21 cellular contexts compared by ENCODE assay signal in genomic region chr16:74641969-74642368, GRCh38. TPM values are rescaled to one million over a fixed set of nuclear protein-coding genes. Genes with fewer than 3 reads are reported as not detected.
A peak's percentile ranks its signal among the peaks of the same experiment; 100 is the strongest.
DNase-seq lines count a peak whose midpoint lies in the region; ATAC-seq, FAIRE-seq and TF ChIP-seq lines count a peak whose summit lies in the region.
"Had no signal": no experiment of that assay in that cellular context is flagged by ENCODE, and none has a peak within 500 bp of the region (broad histone marks: within the 10 kb centered on the region; RNA-seq: fewer than 3 reads in every experiment).

No MANE protein-coding gene starts in this region.

- TF ChIP-seq POLR2A in A549 (IDR thresholded peaks at IDR 0.05; ENCODE audit: low read length) = no peak

- ATAC-seq in A549 (no peak), WTC11 (no peak), GM21381 (IDR thresholded peaks at IDR 0.05; ENCODE audit: unreplicated experiment) (no peak)
- ATAC-seq: CD8-positive, alpha-beta T cell had no signal

- H3K27ac Mint-ChIP-seq in activated T-cell treated with anti-CD3 and anti-CD28 coated beads, Interleukin-2, amount 50 U/mL, for 24 hours = peak overlapping the region; percentile 61
- peak overlapping the region; percentile 22 for H3K27ac Mint-ChIP-seq in Caco-2 (ENCODE audit: unreplicated experiment)
- no peak overlapping the region for H3K27ac Mint-ChIP-seq in WTC11
- H3K27ac Mint-ChIP-seq: B cell; CD4-positive, alpha-beta T cell; CD8-positive, alpha-beta T cell had no signal

- TF ChIP-seq CTCF in A549 (IDR thresholded peaks at IDR 0.05) = no peak
- no peak for TF ChIP-seq CTCF in Caco-2 (IDR thresholded peaks at IDR 0.05; ENCODE audit: insufficient read depth in 1 of 2, low read depth in 1 of 2, low read length in 1 of 2, severe bottlenecking in 1 of 2, unreplicated experiment in 1 of 2)
- no peak for TF ChIP-seq CTCF in WTC11 (IDR thresholded peaks at IDR 0.05)

- no peak overlapping the region for H3K4me2 ChIP-seq in A549
- H3K4me2 ChIP-seq: BLaER1 treated with 17β-estradiol and CSF1 and Interleukin-3, amounts not matched to agents 10 nM and 100 nM had no signal

- CTCF ChIA-PET in A549 (lab: Yijun Ruan, JAX) (interaction anchor here (1.4 to 2.4 kb wide), 3 partner anchors 10 to 19 kb away, joined by 3 to 13 read pairs (median 4); no protein-coding TSS in a partner anchor), Caco-2 (lab: Charles Lee) (no interaction called here), WTC11 (lab: Charles Lee) (interaction anchor here (1.2 kb wide), 1 partner anchor 25 kb away, joined by 3 read pairs; the partner anchor contains the start of gene RFWD3)

- H3K9me3 ChIP-seq in A549 (no peaks in the 10 kb centered on the region), Caco-2 (no peaks in the 10 kb centered on the region)
- H3K9me3 ChIP-seq: BLaER1 treated with 17β-estradiol and CSF1 and Interleukin-3, amounts not matched to agents 10 nM and 100 nM had no signal

- peaks cover 96% of the 10 kb centered on the region for H3K36me3 Mint-ChIP-seq in activated T-cell treated with anti-CD3 and anti-CD28 coated beads, Interleukin-2, amount 50 U/mL, for 24 hours (ENCODE audit: low read depth)
- H3K36me3 Mint-ChIP-seq in Caco-2 (ENCODE audit: insufficient read depth, unreplicated experiment) = peaks cover 94% of the 10 kb centered on the region
- peaks cover 60% of the 10 kb centered on the region for H3K36me3 Mint-ChIP-seq in WTC11

- intact Hi-C loops in Caco-2 (cut with micrococcal nuclease; ENCODE audit: unreplicated experiment) = no loop called here

- H3K4me1 Mint-ChIP-seq in activated T-cell treated with anti-CD3 and anti-CD28 coated beads, Interleukin-2, amount 50 U/mL, for 24 hours (ENCODE audit: low read depth) = peaks cover 1% of the 10 kb centered on the region
- H3K4me1 Mint-ChIP-seq in Caco-2 (ENCODE audit: low read depth, unreplicated experiment) (no peaks in the 10 kb centered on the region), WTC11 (no peaks in the 10 kb centered on the region)
- H3K4me1 Mint-ChIP-seq: B cell had no signal

- FAIRE-seq in A549 (lab: Jason Lieb, UNC) = no peak
- FAIRE-seq: A204.1, G401.6, GM12891, GM19239 had no signal

- no TSS peak for BruUV-seq in Caco-2 (replicated peaks; lab: Mats Ljungman, UMichigan)

- H3K4me3 Mint-ChIP-seq in activated T-cell treated with anti-CD3 and anti-CD28 coated beads, Interleukin-2, amount 50 U/mL, for 24 hours = no peak overlapping the region
- H3K4me3 Mint-ChIP-seq in Caco-2 (ENCODE audit: unreplicated experiment) (no peak overlapping the region), WTC11 (no peak overlapping the region)
- H3K4me3 Mint-ChIP-seq: B cell; CD4-positive, alpha-beta T cell; CD8-positive, alpha-beta T cell had no signal

- H3K27ac ChIP-seq in A549 = no peak overlapping the region
- H3K27ac ChIP-seq: BLaER1 treated with 17β-estradiol and CSF1 and Interleukin-3, amounts not matched to agents 10 nM and 100 nM; C4-2B had no signal

- 93% methylated on average over 8 of the region's 8 CpGs for WGBS in A549 (ENCODE audit: missing lambda C conversion rate)

- TF ChIP-seq EP300 in A549 (IDR thresholded peaks at IDR 0.05) = no peak

- peaks cover 6% of the 10 kb centered on the region for H3K36me3 ChIP-seq in Caco-2 (ENCODE audit: control insufficient read depth, insufficient read depth, low read length)

- H3K9me3 Mint-ChIP-seq in activated T-cell treated with anti-CD3 and anti-CD28 coated beads, Interleukin-2, amount 50 U/mL, for 24 hours = no peaks in the 10 kb centered on the region
- no peaks in the 10 kb centered on the region for H3K9me3 Mint-ChIP-seq in Caco-2 (ENCODE audit: unreplicated experiment)
- H3K9me3 Mint-ChIP-seq in WTC11 = no peaks in the 10 kb centered on the region
- H3K9me3 Mint-ChIP-seq: CD4-positive, alpha-beta T cell; CD8-positive, alpha-beta T cell had no signal

- H3K4me1 ChIP-seq in A549 (no peaks in the 10 kb centered on the region), Caco-2 (no peaks in the 10 kb centered on the region; the same call in 1 of the 2 replicates)
- H3K4me1 ChIP-seq: BLaER1 treated with 17β-estradiol and CSF1 and Interleukin-3, amounts not matched to agents 10 nM and 100 nM had no signal

- H3K4me3 ChIP-seq in A549 (no peak overlapping the region), Caco-2 (ENCODE audit: low read depth, low read length) (no peak overlapping the region)
- H3K4me3 ChIP-seq: BLaER1 treated with 17β-estradiol and CSF1 and Interleukin-3, amounts not matched to agents 10 nM and 100 nM had no signal

- no peaks in the 10 kb centered on the region for H3K27me3 Mint-ChIP-seq in activated T-cell treated with anti-CD3 and anti-CD28 coated beads, Interleukin-2, amount 50 U/mL, for 24 hours
- H3K27me3 Mint-ChIP-seq in Caco-2 (ENCODE audit: insufficient read depth, unreplicated experiment) (no peaks in the 10 kb centered on the region), WTC11 (ENCODE audit: low read depth) (no peaks in the 10 kb centered on the region)
- H3K27me3 Mint-ChIP-seq: B cell; CD4-positive, alpha-beta T cell had no signal

- DNase-seq in activated T-cell treated with anti-CD3 and anti-CD28 coated beads, Interleukin-2, amount 50 U/mL, for 24 hours = no peak
- DNase-seq in activated T-cell treated with anti-CD3 and anti-CD28 coated beads, Interleukin-2, amount 50 U/mL, for 1 hour = no peak
- DNase-seq in A549 (ENCODE audit: low read depth in 1 of 2, low spot score in 1 of 2) (no peak), Caco-2 (no peak), WTC11 (ENCODE audit: low spot score) (no peak), DMS 273 (lab: John Stamatoyannopoulos, UW; ENCODE audit: unreplicated experiment) (no peak), LoVo (ENCODE audit: low spot score) (no peak)
- DNase-seq: 8988T; AML-193; CD4-positive, alpha-beta T cell; CD8-positive, alpha-beta T cell; DMS79 treated with DMSO at 0.1 percent for 48 hours; GF-D8 had no signal

- TF ChIP-seq RAD21 in A549 (conservative IDR thresholded peaks at IDR 0.05 in 1 of 2, IDR thresholded peaks at IDR 0.05 in 1 of 2) = no peak

- H3K27me3 ChIP-seq in Caco-2 (replicated peaks; ENCODE audit: control insufficient read depth, insufficient read depth, low read length) = no peaks in the 10 kb centered on the region
- H3K27me3 ChIP-seq: BLaER1 treated with 17β-estradiol and CSF1 and Interleukin-3, amounts not matched to agents 10 nM and 100 nM had no signal

- POLR2A ChIA-PET in A549 (lab: Yijun Ruan, JAX) (no interaction called here), Caco-2 (lab: Charles Lee) (interaction anchor here (0.5 to 0.7 kb wide), 3 partner anchors 14 to 67 kb away, joined by 4 to 10 read pairs (median 6); no protein-coding TSS in a partner anchor), WTC11 (lab: Charles Lee) (no interaction called here)

TF ChIP-seq in A549, 52 proteins besides CTCF, POLR2A, EP300 and RAD21:
- TF ChIP-seq CEBPB (IDR thresholded peaks at IDR 0.05) (peak; percentile 22 to 25; a peak in 2 of 4 replicates), KDM5A (IDR thresholded peaks at IDR 0.05) (no peak)
- TF ChIP-seq, protein P1, sequence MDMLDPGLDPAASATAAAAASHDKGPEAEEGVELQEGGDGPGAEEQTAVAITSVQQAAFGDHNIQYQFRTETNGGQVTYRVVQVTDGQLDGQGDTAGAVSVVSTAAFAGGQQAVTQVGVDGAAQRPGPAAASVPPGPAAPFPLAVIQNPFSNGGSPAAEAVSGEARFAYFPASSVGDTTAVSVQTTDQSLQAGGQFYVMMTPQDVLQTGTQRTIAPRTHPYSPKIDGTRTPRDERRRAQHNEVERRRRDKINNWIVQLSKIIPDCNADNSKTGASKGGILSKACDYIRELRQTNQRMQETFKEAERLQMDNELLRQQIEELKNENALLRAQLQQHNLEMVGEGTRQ (IDR thresholded peaks at IDR 0.05) = no peak

TF ChIP-seq in WTC11, 78 proteins besides CTCF, POLR2A, EP300 and RAD21:
- TF ChIP-seq ZNF121 (CRISPR knock-in tag; IDR thresholded peaks at IDR 0.05) = peak; percentile 25; the same call in 1 of the 2 replicates
- TF ChIP-seq, protein P2, sequence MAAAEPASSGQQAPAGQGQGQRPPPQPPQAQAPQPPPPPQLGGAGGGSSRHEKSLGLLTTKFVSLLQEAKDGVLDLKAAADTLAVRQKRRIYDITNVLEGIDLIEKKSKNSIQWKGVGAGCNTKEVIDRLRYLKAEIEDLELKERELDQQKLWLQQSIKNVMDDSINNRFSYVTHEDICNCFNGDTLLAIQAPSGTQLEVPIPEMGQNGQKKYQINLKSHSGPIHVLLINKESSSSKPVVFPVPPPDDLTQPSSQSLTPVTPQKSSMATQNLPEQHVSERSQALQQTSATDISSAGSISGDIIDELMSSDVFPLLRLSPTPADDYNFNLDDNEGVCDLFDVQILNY (CRISPR knock-in tag; IDR thresholded peaks at IDR 0.05) = no peak

RNA-seq across cellular contexts. Expression of gene RFWD3, which starts 24.7 kb away (rescaled TPM):
- polyA plus RNA-seq in A549 (2011; rRNA removed) = 50.6 and 52.5 TPM in 2 replicates
- 27.6 and 35.9 TPM in 2 replicates for polyA plus RNA-seq in A549 (2012; cell fraction: cytosol; rRNA removed)
- polyA plus RNA-seq in A549 (2012; cell fraction: nucleus; rRNA removed) = 27.8 and 37.0 TPM in 2 replicates
- 36.1 to 43.2 TPM (median 36.7 TPM) in 3 replicates for polyA plus RNA-seq in A549 (2017; fragmentation: RNase III; extraction: RNeasy Plus Mini Kit Qiagen cat#74134 plus additional on column Dnase treatment)
- polyA minus RNA-seq in A549 (2011; rRNA and poly(A)+ RNA removed) = 81.6 and 86.0 TPM in 2 replicates
- 111 and 118 TPM in 2 replicates for total RNA-seq in Caco-2 (2022)
- 78.8 to 109 TPM (median 86.2 TPM) in 3 replicates for total RNA-seq in WTC11 (2021)

RNA-seq across cellular contexts. Expression of gene GLG1, which starts 35.1 kb away (rescaled TPM):
- 90.6 and 91.7 TPM in 2 replicates for polyA plus RNA-seq in A549 (2011; rRNA removed)
- polyA plus RNA-seq in A549 (2012; cell fraction: cytosol; rRNA removed) = 21.0 and 21.5 TPM in 2 replicates
- polyA plus RNA-seq in A549 (2012; cell fraction: nucleus; rRNA removed) = 47.7 and 69.8 TPM in 2 replicates
- 47.3 to 53.5 TPM (median 51.9 TPM) in 3 replicates for polyA plus RNA-seq in A549 (2017; fragmentation: RNase III; extraction: RNeasy Plus Mini Kit Qiagen cat#74134 plus additional on column Dnase treatment)
- polyA minus RNA-seq in A549 (2011; rRNA and poly(A)+ RNA removed) = 107 and 110 TPM in 2 replicates
- 197 and 210 TPM in 2 replicates for total RNA-seq in Caco-2 (2022)
- 156 to 179 TPM (median 171 TPM) in 3 replicates for total RNA-seq in WTC11 (2021)

RNA-seq across cellular contexts. Expression of gene MLKL, which starts 58.7 kb away (rescaled TPM):
- polyA plus RNA-seq in A549 (2011; rRNA removed) = 17.9 and 18.8 TPM in 2 replicates
- polyA plus RNA-seq in A549 (2012; cell fraction: cytosol; rRNA removed) = 9.6 and 10.2 TPM in 2 replicates
- polyA plus RNA-seq in A549 (2012; cell fraction: nucleus; rRNA removed) = 11.6 and 14.2 TPM in 2 replicates
- polyA plus RNA-seq in A549 (2017; fragmentation: RNase III; extraction: RNeasy Plus Mini Kit Qiagen cat#74134 plus additional on column Dnase treatment) = 12.3 to 14.3 TPM (median 12.6 TPM) in 3 replicates
- 6.2 and 8.9 TPM in 2 replicates for polyA minus RNA-seq in A549 (2011; rRNA and poly(A)+ RNA removed)
- total RNA-seq in Caco-2 (2022) = 9.7 and 10.8 TPM in 2 replicates
- total RNA-seq in WTC11 (2021) = 4.3 to 5.0 TPM (median 4.4 TPM) in 3 replicates
